ENCODE assay signal across 8 cellular contexts in the genomic region with DNA sequence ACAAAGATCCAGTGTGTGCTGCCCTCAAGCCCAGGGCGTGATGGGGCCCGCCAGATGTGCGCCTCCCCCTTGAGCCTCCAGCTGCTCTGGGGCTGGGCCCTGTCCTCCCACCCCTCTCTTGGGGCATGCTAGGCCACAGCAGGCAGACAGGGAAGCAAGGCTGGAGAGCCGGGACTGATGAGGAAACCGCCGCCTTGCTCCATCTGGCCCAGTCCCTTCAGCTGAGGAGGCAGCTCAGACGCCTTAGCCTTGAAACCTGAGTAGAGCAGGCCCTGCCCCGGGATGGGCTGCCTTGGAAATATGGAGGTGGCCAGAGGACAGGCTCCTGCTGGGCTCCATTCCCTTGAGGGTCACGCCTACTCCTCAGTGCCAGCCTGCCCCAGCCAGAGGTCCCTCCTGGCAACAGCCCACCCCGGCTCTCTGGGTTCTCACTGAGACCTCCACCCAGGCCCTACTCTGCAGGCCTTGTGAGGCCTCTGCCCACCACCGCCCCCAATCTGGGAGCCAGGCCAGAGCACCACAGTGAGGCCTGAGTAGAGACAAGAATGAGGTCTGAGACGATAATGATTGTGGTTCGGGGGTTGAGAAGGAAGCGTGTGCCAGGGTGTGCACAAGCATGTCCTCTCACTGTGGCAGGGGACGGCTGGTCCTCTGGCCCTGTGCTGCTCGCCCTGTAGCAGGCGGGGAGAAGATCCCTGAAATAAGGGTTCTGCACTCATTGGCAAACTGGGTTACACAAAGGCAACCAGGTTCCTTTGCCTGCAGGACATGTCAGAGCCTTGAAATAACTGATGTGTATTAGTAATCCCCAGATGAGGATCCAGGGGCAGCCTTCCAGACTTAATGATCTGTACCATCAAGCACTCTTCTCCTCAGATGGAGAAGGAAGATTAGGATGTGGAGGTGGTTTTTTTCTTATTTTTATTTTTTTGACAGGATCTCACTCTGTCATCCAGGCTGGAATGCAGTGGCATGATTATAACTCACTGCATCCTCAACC. TPM values are rescaled to one million over a fixed set of nuclear protein-coding genes. Genes with fewer than 3 reads are reported as not detected.
DNase-seq lines count a peak whose midpoint lies in the region; ATAC-seq lines count a peak whose summit lies in the region.
"Had no signal": no experiment of that assay in that cellular context is flagged by ENCODE, and none has a peak within 500 bp of the region (broad histone marks: within the 10 kb centered on the region; RNA-seq: fewer than 3 reads in every experiment).

No MANE protein-coding gene starts in this region.

- peaks cover 3% of the 10 kb centered on the region for H3K79me1 ChIP-seq in mesenchymal stem cell (replicated peaks; ENCODE audit: low read length, poor library complexity, severe bottlenecking)

- no peak for ATAC-seq in HG03378 (IDR thresholded peaks at IDR 0.05; ENCODE audit: unreplicated experiment)
- no peak for ATAC-seq in HG03565 (IDR thresholded peaks at IDR 0.05; ENCODE audit: unreplicated experiment)

- no peak overlapping the region for H2BK5ac ChIP-seq in mesenchymal stem cell (ENCODE audit: low read depth, low read length, poor library complexity, severe bottlenecking)

- peaks cover 41 to 76% of the 10 kb centered on the region in 2 experiments for H3K36me3 ChIP-seq in mesenchymal stem cell (ENCODE audit: control insufficient read depth in 1 of 2, insufficient read depth in 2 of 2, low read depth in 1 of 2, low read length in 2 of 2)
- H3K36me3 ChIP-seq in thymus (ENCODE audit: control insufficient read depth, insufficient read depth), result peaks cover 39% of the 10 kb centered on the region

- H3K4me2 ChIP-seq in mesenchymal stem cell (ENCODE audit: low read length, poor library complexity, severe bottlenecking), result no peak overlapping the region

- H4K91ac ChIP-seq in mesenchymal stem cell (ENCODE audit: low read length), result no peak overlapping the region

- peak overlapping the region; percentile 4 for H2BK15ac ChIP-seq in mesenchymal stem cell (ENCODE audit: low read depth, poor library complexity, severe bottlenecking)

- no peak overlapping the region for H2AFZ ChIP-seq in mesenchymal stem cell (ENCODE audit: low read depth, low read length)

- H2BK120ac ChIP-seq in mesenchymal stem cell (ENCODE audit: low read depth, low read length), result no peak overlapping the region

- peak overlapping the region; percentile 99 for H3K27ac ChIP-seq in cingulate gyrus (ENCODE audit: low read depth, low read length)
- peak overlapping the region; percentile 53 for H3K27ac ChIP-seq in mesenchymal stem cell (ENCODE audit: low read length, poor library complexity, severe bottlenecking)
- H3K27ac ChIP-seq in thymus (ENCODE audit: low read depth), result peak overlapping the region; percentile 25

- H3K9me3 ChIP-seq in mesenchymal stem cell (ENCODE audit: control insufficient read depth, low read length) (no peaks in the 10 kb centered on the region), thymus (ENCODE audit: control insufficient read depth) (no peaks in the 10 kb centered on the region)

- H3K14ac ChIP-seq in mesenchymal stem cell (ENCODE audit: low read length in 2 of 2), result no peak overlapping the region

- DNase-seq in LHCN-M2 (ENCODE audit: low read depth), result peak; percentile 66
- DNase-seq in mesenchymal stem cell, result no peak
- no peak for DNase-seq in Kasumi-1 (lab: John Stamatoyannopoulos, UW)
- DNase-seq: activated CD8-positive, alpha-beta memory T cell treated with anti-CD3 and anti-CD28 coated beads for 24 hours had no signal

- H2BK12ac ChIP-seq in mesenchymal stem cell (ENCODE audit: low read length in 2 of 2), result no peak overlapping the region

- H3K23ac ChIP-seq in mesenchymal stem cell (ENCODE audit: low read length in 2 of 2), result peak overlapping the region in 1 of 2 experiments; percentile 3

- no peak overlapping the region for H2AK5ac ChIP-seq in mesenchymal stem cell (ENCODE audit: low read length, severe bottlenecking)

- 88% methylated on average over 17 of the region's 17 CpGs for WGBS in mesenchymal stem cell
- WGBS in thymus, result 90% methylated on average over 17 of the region's 17 CpGs

- peak overlapping the region in 1 of 2 experiments; percentile 23 for H3K18ac ChIP-seq in mesenchymal stem cell (ENCODE audit: low read depth in 1 of 2, low read length in 2 of 2)

- no peak overlapping the region for H3K9ac ChIP-seq in mesenchymal stem cell (ENCODE audit: low read length)

- H3K4me1 ChIP-seq in mesenchymal stem cell (ENCODE audit: control insufficient read depth, insufficient read depth, low read depth, low read length) (peaks cover 74% of the 10 kb centered on the region), thymus (ENCODE audit: control insufficient read depth, insufficient read depth, low read length) (peaks cover 51% of the 10 kb centered on the region)

- H3K4ac ChIP-seq in mesenchymal stem cell (ENCODE audit: low read depth in 1 of 2, low read length in 2 of 2), result no peak overlapping the region

- no peaks in the 10 kb centered on the region for H3K27me3 ChIP-seq in mesenchymal stem cell (ENCODE audit: control insufficient read depth in 1 of 2, insufficient read depth in 1 of 2, low read length in 2 of 2)
- H3K27me3 ChIP-seq in thymus (ENCODE audit: control insufficient read depth, insufficient read depth), result no peaks in the 10 kb centered on the region

- H3K4me3 ChIP-seq in mesenchymal stem cell (ENCODE audit: insufficient read depth in 1 of 2, low read depth in 1 of 2, low read length in 2 of 2) (no peak overlapping the region), thymus (ENCODE audit: low read length) (no peak overlapping the region)

- peak overlapping the region; percentile 53 for H4K8ac ChIP-seq in mesenchymal stem cell (ENCODE audit: low read length)

RNA-seq across cellular contexts. Expression of gene CXXC5, which starts 30.9 kb away (rescaled TPM):
- 240 and 264 TPM in 2 replicates for total RNA-seq in LHCN-M2 (2014; rRNA removed)
- 111 TPM for polyA plus RNA-seq in LHCN-M2 (2012)
- polyA plus RNA-seq in mesenchymal stem cell (2013, experiment 1 of 2), result 75.1 TPM
- 76.7 TPM for polyA plus RNA-seq in mesenchymal stem cell (2013, experiment 2 of 2)
- 47.9 TPM for polyA plus RNA-seq in thymus

Comparison
In these comparisons a context has a peak if more than half of its experiments do, and no peak if none do; other contexts are left out.
1. H3K27ac ChIP-seq: peak in every context shown above with its lines; median percentile 99 in cingulate gyrus; 53 in mesenchymal stem cell; 25 in thymus.